Comparison of ENCODE assay signal across 1 cellular context in the genomic region with DNA sequence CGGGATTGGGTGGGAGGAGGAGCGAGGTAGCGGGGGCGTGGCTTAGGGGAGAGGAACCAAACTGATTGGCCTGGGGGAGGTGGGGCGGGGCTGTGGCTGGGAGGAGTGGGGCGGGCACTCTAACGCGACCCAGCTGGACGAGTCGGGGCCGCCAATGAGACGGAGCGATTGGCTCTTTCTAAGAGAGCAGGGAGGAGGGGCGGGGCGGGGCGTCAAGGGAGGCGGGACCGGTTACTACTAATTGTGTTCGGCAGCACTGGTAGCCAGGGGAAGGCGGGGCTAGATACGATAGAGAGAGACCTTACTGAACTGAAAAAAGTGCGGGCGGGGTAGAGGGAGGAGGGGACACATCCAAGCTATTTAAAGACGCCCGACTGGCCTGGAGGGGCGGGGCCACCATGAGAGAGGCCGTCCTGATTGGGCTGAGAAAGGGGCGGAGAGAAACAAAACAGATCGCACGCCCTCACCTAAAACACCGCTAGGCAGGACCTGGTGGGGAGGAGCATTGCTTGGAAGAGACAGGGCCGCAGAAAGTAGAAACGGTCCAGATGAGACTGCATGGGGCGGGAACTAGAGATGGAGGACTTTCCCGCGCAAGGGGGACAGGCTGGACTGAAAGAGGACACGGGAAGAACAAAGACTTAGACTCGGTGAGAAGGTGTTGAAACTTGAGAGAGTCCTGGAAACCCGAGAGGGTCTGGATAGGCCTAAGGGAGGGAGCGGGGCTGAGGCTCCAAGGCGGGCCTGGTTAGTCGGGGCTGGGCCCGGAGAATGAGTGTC.
TF ChIP-seq lines count a peak whose summit lies in the region.

A gene (minus strand): TSS at position 232 of the 780 bp plus-strand sequence. CDS start 295 bp downstream, outside the sequence.

TF ChIP-seq in HEK293, 187 proteins besides CTCF, POLR2A, EP300 and RAD21 (continued from another document):
- TF ChIP-seq, protein P1, sequence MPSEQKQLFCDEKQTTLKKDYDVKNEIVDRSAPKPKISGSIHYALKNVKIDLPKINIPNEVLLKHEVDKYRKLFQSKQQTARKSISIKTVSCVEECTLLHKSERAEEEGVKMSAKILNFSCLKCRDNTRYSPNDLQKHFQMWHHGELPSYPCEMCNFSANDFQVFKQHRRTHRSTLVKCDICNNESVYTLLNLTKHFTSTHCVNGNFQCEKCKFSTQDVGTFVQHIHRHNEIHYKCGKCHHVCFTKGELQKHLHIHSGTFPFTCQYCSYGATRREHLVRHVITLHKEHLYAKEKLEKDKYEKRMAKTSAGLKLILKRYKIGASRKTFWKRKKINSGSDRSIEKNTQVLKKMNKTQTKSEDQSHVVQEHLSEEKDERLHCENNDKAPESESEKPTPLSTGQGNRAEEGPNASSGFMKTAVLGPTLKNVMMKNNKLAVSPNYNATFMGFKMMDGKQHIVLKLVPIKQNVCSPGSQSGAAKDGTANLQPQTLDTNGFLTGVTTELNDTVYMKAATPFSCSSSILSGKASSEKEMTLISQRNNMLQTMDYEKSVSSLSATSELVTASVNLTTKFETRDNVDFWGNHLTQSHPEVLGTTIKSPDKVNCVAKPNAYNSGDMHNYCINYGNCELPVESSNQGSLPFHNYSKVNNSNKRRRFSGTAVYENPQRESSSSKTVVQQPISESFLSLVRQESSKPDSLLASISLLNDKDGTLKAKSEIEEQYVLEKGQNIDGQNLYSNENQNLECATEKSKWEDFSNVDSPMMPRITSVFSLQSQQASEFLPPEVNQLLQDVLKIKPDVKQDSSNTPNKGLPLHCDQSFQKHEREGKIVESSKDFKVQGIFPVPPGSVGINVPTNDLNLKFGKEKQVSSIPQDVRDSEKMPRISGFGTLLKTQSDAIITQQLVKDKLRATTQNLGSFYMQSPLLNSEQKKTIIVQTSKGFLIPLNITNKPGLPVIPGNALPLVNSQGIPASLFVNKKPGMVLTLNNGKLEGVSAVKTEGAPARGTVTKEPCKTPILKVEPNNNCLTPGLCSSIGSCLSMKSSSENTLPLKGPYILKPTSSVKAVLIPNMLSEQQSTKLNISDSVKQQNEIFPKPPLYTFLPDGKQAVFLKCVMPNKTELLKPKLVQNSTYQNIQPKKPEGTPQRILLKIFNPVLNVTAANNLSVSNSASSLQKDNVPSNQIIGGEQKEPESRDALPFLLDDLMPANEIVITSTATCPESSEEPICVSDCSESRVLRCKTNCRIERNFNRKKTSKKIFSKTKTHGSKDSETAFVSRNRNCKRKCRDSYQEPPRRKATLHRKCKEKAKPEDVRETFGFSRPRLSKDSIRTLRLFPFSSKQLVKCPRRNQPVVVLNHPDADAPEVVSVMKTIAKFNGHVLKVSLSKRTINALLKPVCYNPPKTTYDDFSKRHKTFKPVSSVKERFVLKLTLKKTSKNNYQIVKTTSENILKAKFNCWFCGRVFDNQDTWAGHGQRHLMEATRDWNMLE (tag by site-specific recombination; conservative IDR thresholded peaks at IDR 0.05; ENCODE audit: low read depth): no peak
- TF ChIP-seq ZNF555 (tag by site-specific recombination; conservative IDR thresholded peaks at IDR 0.05) (no peak), SP3 (tag by site-specific recombination; IDR thresholded peaks at IDR 0.05) (peak; percentile 98)
- TF ChIP-seq, protein P2, sequence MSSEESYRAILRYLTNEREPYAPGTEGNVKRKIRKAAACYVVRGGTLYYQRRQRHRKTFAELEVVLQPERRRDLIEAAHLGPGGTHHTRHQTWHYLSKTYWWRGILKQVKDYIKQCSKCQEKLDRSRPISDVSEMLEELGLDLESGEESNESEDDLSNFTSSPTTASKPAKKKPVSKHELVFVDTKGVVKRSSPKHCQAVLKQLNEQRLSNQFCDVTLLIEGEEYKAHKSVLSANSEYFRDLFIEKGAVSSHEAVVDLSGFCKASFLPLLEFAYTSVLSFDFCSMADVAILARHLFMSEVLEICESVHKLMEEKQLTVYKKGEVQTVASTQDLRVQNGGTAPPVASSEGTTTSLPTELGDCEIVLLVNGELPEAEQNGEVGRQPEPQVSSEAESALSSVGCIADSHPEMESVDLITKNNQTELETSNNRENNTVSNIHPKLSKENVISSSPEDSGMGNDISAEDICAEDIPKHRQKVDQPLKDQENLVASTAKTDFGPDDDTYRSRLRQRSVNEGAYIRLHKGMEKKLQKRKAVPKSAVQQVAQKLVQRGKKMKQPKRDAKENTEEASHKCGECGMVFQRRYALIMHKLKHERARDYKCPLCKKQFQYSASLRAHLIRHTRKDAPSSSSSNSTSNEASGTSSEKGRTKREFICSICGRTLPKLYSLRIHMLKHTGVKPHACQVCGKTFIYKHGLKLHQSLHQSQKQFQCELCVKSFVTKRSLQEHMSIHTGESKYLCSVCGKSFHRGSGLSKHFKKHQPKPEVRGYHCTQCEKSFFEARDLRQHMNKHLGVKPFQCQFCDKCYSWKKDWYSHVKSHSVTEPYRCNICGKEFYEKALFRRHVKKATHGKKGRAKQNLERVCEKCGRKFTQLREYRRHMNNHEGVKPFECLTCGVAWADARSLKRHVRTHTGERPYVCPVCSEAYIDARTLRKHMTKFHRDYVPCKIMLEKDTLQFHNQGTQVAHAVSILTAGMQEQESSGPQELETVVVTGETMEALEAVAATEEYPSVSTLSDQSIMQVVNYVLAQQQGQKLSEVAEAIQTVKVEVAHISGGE (tag by site-specific recombination; conservative IDR thresholded peaks at IDR 0.05; ENCODE audit: low read depth): no peak
